In the genomic region with DNA sequence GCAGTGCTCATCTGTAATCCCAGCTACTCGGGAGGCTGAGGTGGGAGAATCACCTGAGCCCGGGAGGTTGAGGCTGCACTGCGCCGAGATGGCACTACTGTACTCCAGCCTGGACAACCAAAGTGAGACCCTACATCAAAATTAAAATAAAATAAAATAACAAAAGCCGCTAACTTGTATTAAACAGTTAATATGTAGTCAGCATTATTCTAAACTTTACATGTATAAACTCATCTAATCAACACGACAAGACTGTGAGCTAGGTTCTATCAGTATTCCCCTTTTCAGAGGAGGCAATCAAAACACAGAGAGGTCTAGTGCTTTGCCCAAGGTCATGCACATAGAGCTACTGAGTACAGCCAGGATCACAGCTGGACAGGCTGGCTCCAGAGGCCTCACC, we compare ENCODE assay signal across 25 cellular contexts.
"Had no signal": no experiment of that assay in that cellular context is flagged by ENCODE, and none has a peak within 500 bp of the region (broad histone marks: within the 10 kb centered on the region; RNA-seq: fewer than 3 reads in every experiment).

No MANE protein-coding gene starts in this region.

- H3K36me3 ChIP-seq: esophagus muscularis mucosa, gastroesophageal sphincter, heart left ventricle, lower lobe of right lung had no signal

- H3K4me3 ChIP-seq: coronary artery, dorsolateral prefrontal cortex, esophagus muscularis mucosa, gastroesophageal sphincter, heart left ventricle, hepatocyte, lower lobe of right lung, mucosa of descending colon had no signal

- H3K4me1 ChIP-seq: foreskin keratinocyte, gastroesophageal sphincter, heart left ventricle, lower lobe of right lung had no signal

- H2AFZ ChIP-seq: hepatocyte had no signal

- DNase-seq: dermis blood vessel endothelial cell; dorsolateral prefrontal cortex; effector CD4-positive, alpha-beta T cell; effector memory CD4-positive, alpha-beta T cell; foreskin keratinocyte; heart left ventricle; hypothalamus; immature natural killer cell; islet precursor cell; kidney; kidney glomerular epithelial cell; left colon; left ventricle myocardium superior; lower lobe of right lung; mesenchymal stem cell; mucosa of descending colon; naive B cell had no signal

- H3K79me2 ChIP-seq: hepatocyte had no signal

- ATAC-seq: foreskin keratinocyte, gastroesophageal sphincter, heart left ventricle, left colon, left lobe of liver, left ventricle myocardium superior, lower lobe of right lung, mucosa of descending colon had no signal

- H3K27me3 ChIP-seq: dorsolateral prefrontal cortex, foreskin keratinocyte had no signal

- FAIRE-seq: colon, endothelial cell of umbilical vein, frontal cortex, kidney had no signal

- H3K9me3 ChIP-seq: esophagus muscularis mucosa, gastroesophageal sphincter, heart left ventricle, lower lobe of right lung, mucosa of descending colon had no signal

- H3K27ac ChIP-seq: coronary artery, esophagus muscularis mucosa, foreskin keratinocyte, gastroesophageal sphincter, heart left ventricle, hepatocyte, lower lobe of right lung had no signal

- H3K4me2 ChIP-seq: hepatocyte had no signal
